ENCODE assay signal across 9 cellular contexts in the genomic region with DNA sequence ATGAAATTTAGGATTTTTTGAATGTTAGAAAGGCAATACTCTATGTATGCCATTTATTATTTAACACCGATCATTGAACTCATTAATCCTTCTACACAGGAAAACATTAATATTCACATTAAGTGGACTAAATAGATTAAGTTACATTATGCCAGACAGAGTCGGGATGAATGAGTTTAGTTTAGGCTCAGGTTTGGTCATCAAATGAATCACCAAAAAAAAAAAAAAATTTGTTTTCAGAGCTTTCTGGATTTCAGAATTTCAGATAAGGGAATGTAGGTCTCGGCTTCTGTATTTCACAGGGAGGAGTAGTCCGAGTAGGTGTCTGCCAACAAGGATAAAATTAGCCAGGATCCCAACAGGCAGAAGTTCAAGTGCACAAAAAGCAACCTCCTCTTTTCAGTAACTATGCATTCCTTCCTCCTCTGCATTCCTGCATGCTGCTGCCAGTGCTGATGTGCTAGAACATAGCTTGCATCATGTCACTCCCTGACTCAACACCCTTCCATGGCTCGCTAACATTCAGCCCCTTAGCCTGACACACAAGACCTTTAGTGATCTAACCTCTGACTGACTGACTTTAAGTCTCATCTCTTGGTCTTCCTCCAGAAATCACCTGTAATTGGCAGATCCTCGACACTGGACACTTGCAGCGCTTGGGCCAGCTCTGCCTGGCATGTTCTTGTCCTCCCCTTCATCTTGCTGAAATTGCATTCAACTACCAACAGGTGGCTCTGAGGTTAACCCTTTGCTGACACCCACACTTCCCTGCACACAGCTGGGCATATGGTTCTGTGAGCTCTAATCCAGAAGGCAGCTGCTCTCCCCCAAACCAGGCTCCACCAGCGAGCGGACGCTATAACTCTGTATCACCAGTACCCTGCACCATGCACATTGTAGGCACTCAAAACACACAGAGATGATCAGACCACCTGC.
DNase-seq lines count a peak whose midpoint lies in the region; ATAC-seq and TF ChIP-seq lines count a peak whose summit lies in the region.
"Had no signal": no experiment of that assay in that cellular context is flagged by ENCODE, and none has a peak within 500 bp of the region (broad histone marks: within the 10 kb centered on the region; RNA-seq: fewer than 3 reads in every experiment).

No MANE protein-coding gene starts in this region.

- no peak for TF ChIP-seq CTCF in osteoblast (IDR thresholded peaks at IDR 0.05; ENCODE audit: extremely low read depth, low read depth, low read length)

- H3K4me3 Mint-ChIP-seq in activated naive CD4-positive, alpha-beta T cell treated with anti-CD3 and anti-CD28 coated beads for 36 hours: no peak overlapping the region
- H3K4me3 Mint-ChIP-seq in CD4-positive, alpha-beta memory T cell: no peak overlapping the region
- H3K4me3 Mint-ChIP-seq: activated naive CD4-positive, alpha-beta T cell treated with anti-CD3 and anti-CD28 coated beads, Interleukin-2, amount 50 U/mL, for 24 hours had no signal

- no peak overlapping the region for H2AFZ ChIP-seq in osteoblast (ENCODE audit: low read length)

- H3K36me3 Mint-ChIP-seq in activated naive CD4-positive, alpha-beta T cell treated with anti-CD3 and anti-CD28 coated beads for 36 hours (ENCODE audit: low read depth): no peaks in the 10 kb centered on the region
- H3K36me3 Mint-ChIP-seq in CD4-positive, alpha-beta memory T cell: no peaks in the 10 kb centered on the region
- H3K36me3 Mint-ChIP-seq: activated naive CD4-positive, alpha-beta T cell treated with anti-CD3 and anti-CD28 coated beads, Interleukin-2, amount 50 U/mL, for 24 hours had no signal

- peaks cover 5% of the 10 kb centered on the region for H3K4me1 ChIP-seq in osteoblast (ENCODE audit: insufficient read depth, low read length)
- no peaks in the 10 kb centered on the region for H3K4me1 ChIP-seq in CD4-positive, alpha-beta memory T cell (ENCODE audit: insufficient read depth, low read length)

- H3K4me3 ChIP-seq in MG63 (no peak overlapping the region), osteoblast (ENCODE audit: insufficient read depth, low read length) (no peak overlapping the region)
- no peak overlapping the region for H3K4me3 ChIP-seq in CD4-positive, alpha-beta memory T cell (ENCODE audit: low read length in 2 of 2)

- peak; percentile 29 for DNase-seq in activated naive CD4-positive, alpha-beta T cell treated with anti-CD3 and anti-CD28 coated beads for 36 hours
- DNase-seq in activated naive CD4-positive, alpha-beta T cell treated with Interleukin-2 at 50 U/mL for 16 hours: no peak
- DNase-seq in MG63: peak; percentile 18
- DNase-seq in dedifferentiated amniotic fluid mesenchymal stem cell (ENCODE audit: extremely low spot score): peak; percentile 51
- DNase-seq in osteoblast (ENCODE audit: insufficient read length, low spot score, missing footprints): peak; percentile 93
- no peak for DNase-seq in activated effector memory CD4-positive, alpha-beta T cell treated with Interleukin-2 at 50 U/mL for 16 hours
- DNase-seq in CD4-positive, alpha-beta memory T cell: no peak

- intact Hi-C loops in activated naive CD4-positive, alpha-beta T cell treated with anti-CD3 and anti-CD28 coated beads for 36 hours (cut with micrococcal nuclease): no loop called here
- intact Hi-C loops in CD4-positive, alpha-beta memory T cell (cut with micrococcal nuclease): no loop called here

- peaks cover 1% of the 10 kb centered on the region for H3K9me3 Mint-ChIP-seq in activated naive CD4-positive, alpha-beta T cell treated with anti-CD3 and anti-CD28 coated beads for 36 hours
- H3K9me3 Mint-ChIP-seq in CD4-positive, alpha-beta memory T cell: peaks cover 0 to 2% (median 0%) of the 10 kb centered on the region in 8 donors
- H3K9me3 Mint-ChIP-seq: activated naive CD4-positive, alpha-beta T cell treated with anti-CD3 and anti-CD28 coated beads, Interleukin-2, amount 50 U/mL, for 24 hours had no signal

- H3K79me2 ChIP-seq in osteoblast (ENCODE audit: insufficient read depth, low read length): no peaks in the 10 kb centered on the region

- no peak overlapping the region for H3K27ac ChIP-seq in osteoblast (ENCODE audit: low read depth, low read length)
- H3K27ac ChIP-seq in CD4-positive, alpha-beta memory T cell (ENCODE audit: low read depth, low read length): no peak overlapping the region

- CTCF ChIA-PET in activated naive CD4-positive, alpha-beta T cell treated with anti-CD3 and anti-CD28 coated beads for 36 hours (lab: Charles Lee): interaction anchor here (1.2 to 2.2 kb wide), 5 partner anchors 10 to 362 kb away, joined by 3 to 6 read pairs (median 3); no protein-coding TSS in a partner anchor
- CTCF ChIA-PET in CD4-positive, alpha-beta memory T cell (lab: Charles Lee; ENCODE audit: partially characterized antibody): interaction anchor here (1.3 kb wide), 1 partner anchor 12 kb away, joined by 3 read pairs; no protein-coding TSS in a partner anchor

- H3K4me2 ChIP-seq in osteoblast (ENCODE audit: insufficient read depth, low read length): no peak overlapping the region

- no peaks in the 10 kb centered on the region for H3K9me3 ChIP-seq in MG63
- H3K9me3 ChIP-seq in osteoblast (ENCODE audit: low read depth, low read length): no peaks in the 10 kb centered on the region
- no peaks in the 10 kb centered on the region for H3K9me3 ChIP-seq in CD4-positive, alpha-beta memory T cell (ENCODE audit: control insufficient read depth in 1 of 2, low read length in 2 of 2)

- no peak overlapping the region for H3K27ac Mint-ChIP-seq in activated naive CD4-positive, alpha-beta T cell treated with anti-CD3 and anti-CD28 coated beads for 36 hours
- no peak overlapping the region for H3K27ac Mint-ChIP-seq in CD4-positive, alpha-beta memory T cell
- H3K27ac Mint-ChIP-seq: activated naive CD4-positive, alpha-beta T cell treated with anti-CD3 and anti-CD28 coated beads, Interleukin-2, amount 50 U/mL, for 24 hours had no signal

- H3K27me3 ChIP-seq in MG63: no peaks in the 10 kb centered on the region
- H3K27me3 ChIP-seq in osteoblast (ENCODE audit: insufficient read depth, low read length): peaks cover 28% of the 10 kb centered on the region
- no peaks in the 10 kb centered on the region for H3K27me3 ChIP-seq in CD4-positive, alpha-beta memory T cell (ENCODE audit: insufficient read depth, low read length)

- no peaks in the 10 kb centered on the region for H4K20me1 ChIP-seq in osteoblast (ENCODE audit: insufficient read depth, low read length)

- POLR2A ChIA-PET in CD4-positive, alpha-beta memory T cell (lab: Charles Lee; ENCODE audit: partially characterized antibody): no interaction called here

- no peak for ATAC-seq in HG02970 (IDR thresholded peaks at IDR 0.05; ENCODE audit: low FRiP score, unreplicated experiment)

- H3K36me3 ChIP-seq in MG63 (no peaks in the 10 kb centered on the region), osteoblast (ENCODE audit: insufficient read depth, low read length) (no peaks in the 10 kb centered on the region)
- no peaks in the 10 kb centered on the region for H3K36me3 ChIP-seq in CD4-positive, alpha-beta memory T cell (ENCODE audit: insufficient read depth, low read length)

- H3K4me1 Mint-ChIP-seq in activated naive CD4-positive, alpha-beta T cell treated with anti-CD3 and anti-CD28 coated beads for 36 hours (ENCODE audit: low read depth): peaks cover 8% of the 10 kb centered on the region
- no peaks in the 10 kb centered on the region for H3K4me1 Mint-ChIP-seq in CD4-positive, alpha-beta memory T cell
- H3K4me1 Mint-ChIP-seq: activated naive CD4-positive, alpha-beta T cell treated with anti-CD3 and anti-CD28 coated beads, Interleukin-2, amount 50 U/mL, for 24 hours had no signal

- no peaks in the 10 kb centered on the region for H3K27me3 Mint-ChIP-seq in activated naive CD4-positive, alpha-beta T cell treated with anti-CD3 and anti-CD28 coated beads for 36 hours (ENCODE audit: low read depth)
- peaks cover 2 to 22% of the 10 kb centered on the region in 2 donors for H3K27me3 Mint-ChIP-seq in CD4-positive, alpha-beta memory T cell
- H3K27me3 Mint-ChIP-seq: activated naive CD4-positive, alpha-beta T cell treated with anti-CD3 and anti-CD28 coated beads, Interleukin-2, amount 50 U/mL, for 24 hours had no signal

Comparison
In these comparisons a context has a peak if more than half of its experiments do, and no peak if none do; other contexts are left out.
1. DNase-seq: peak in activated naive CD4-positive, alpha-beta T cell treated with anti-CD3 and anti-CD28 coated beads for 36 hours (single experiment), MG63 (single experiment), dedifferentiated amniotic fluid mesenchymal stem cell (single experiment) and osteoblast (single experiment); none in activated naive CD4-positive, alpha-beta T cell treated with Interleukin-2 at 50 U/mL for 16 hours (single experiment), activated effector memory CD4-positive, alpha-beta T cell treated with Interleukin-2 at 50 U/mL for 16 hours (single experiment) and CD4-positive, alpha-beta memory T cell (0 of 5).